In the genomic region with DNA sequence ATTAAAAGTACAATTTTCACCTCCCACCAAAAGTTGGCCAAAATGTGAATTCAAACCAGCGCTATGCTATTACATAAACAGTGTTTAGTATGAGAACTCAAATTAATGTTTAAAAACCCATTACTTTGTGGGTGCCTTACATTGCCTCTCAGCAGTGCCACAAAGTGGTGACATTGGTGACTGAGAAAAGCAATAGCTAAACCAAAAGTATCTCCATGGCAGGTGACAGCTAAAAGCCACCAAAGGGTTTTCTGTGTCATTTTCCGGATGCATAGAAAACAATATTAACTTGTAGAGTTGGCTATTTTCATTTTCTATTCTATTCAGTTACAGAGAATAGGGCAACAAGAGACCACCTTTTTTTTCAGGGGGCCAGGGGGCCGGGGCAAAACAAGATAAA, we compare ENCODE assay signal across 22 cellular contexts.
"Had no signal": no experiment of that assay in that cellular context is flagged by ENCODE, and none has a peak within 500 bp of the region (broad histone marks: within the 10 kb centered on the region; RNA-seq: fewer than 3 reads in every experiment).

No MANE protein-coding gene starts in this region.

- ATAC-seq: activated T-cell treated with anti-CD3 and anti-CD28 coated beads, Interleukin-2, amount 50 U/mL, for 4 hours; PC-3; T-helper 17 cell had no signal

- DNase-seq: activated CD4-positive, alpha-beta memory T cell treated with anti-CD3 and anti-CD28 coated beads for 36 hours; activated CD4-positive, alpha-beta T cell treated with anti-CD3 and anti-CD28 coated beads, Interleukin-2, amount 10 ng/mL, durations not matched to agents 7 days and 5 days; activated CD4-positive, CD25-positive, alpha-beta regulatory T cell treated with anti-CD3 and anti-CD28 coated beads, Interleukin-2, amount 50 U/mL, for 72 hours; activated CD8-positive, alpha-beta memory T cell treated with anti-CD3 and anti-CD28 coated beads for 24 hours; activated gamma-delta T cell; activated naive CD4-positive, alpha-beta T cell treated with anti-CD3 and anti-CD28 coated beads for 36 hours; activated T-cell treated with anti-CD3 and anti-CD28 coated beads, Interleukin-2, amount 50 U/mL, for 4 hours; amygdala; MV-4-11; NCI-H1092 treated with DMSO at 0.1 percent for 48 hours; NCI-H1436; NCI-H1694 treated with DMSO at 0.1 percent for 48 hours; NCI-H2029 treated with DMSO at 0.1 percent for 48 hours; NCI-H345; NCI-H510A; NCI-H526 treated with DMSO at 0.1 percent for 48 hours; NCI-H82; NK-92 treated with Interleukin-12 subunit alpha and Interleukin-12 subunit beta, amount 100 ng/mL, for 24 hours; PC-3; SHP77 treated with DMSO at 0.1 percent for 48 hours; T-helper 17 cell; T-helper 9 cell had no signal
